ENCODE assay signal across 8 cellular contexts in genomic region chr5:81749186-81749561, GRCh38. TPM values are rescaled to one million over a fixed set of nuclear protein-coding genes. Genes with fewer than 3 reads are reported as not detected.
DNase-seq lines count a peak whose midpoint lies in the region; ATAC-seq, FAIRE-seq and TF ChIP-seq lines count a peak whose summit lies in the region.

No MANE protein-coding gene starts in this region.

- no peaks in the 10 kb centered on the region for H3K9me3 Mint-ChIP-seq in activated CD4-positive, alpha-beta T cell treated with anti-CD3 and anti-CD28 coated beads, Interleukin-2, amount 10 ng/mL, durations not matched to agents 7 days and 5 days
- H3K9me3 Mint-ChIP-seq in activated naive CD8-positive, alpha-beta T cell treated with anti-CD3 and anti-CD28 coated beads, Interleukin-2, amount 50 U/mL, for 24 hours, result no peaks in the 10 kb centered on the region

- WGBS in testis, 2 donors, result 3 to 7% methylated on average over 7 of the region's 7 CpGs

- H3K4me3 Mint-ChIP-seq in activated CD4-positive, alpha-beta T cell treated with anti-CD3 and anti-CD28 coated beads, Interleukin-2, amount 10 ng/mL, durations not matched to agents 7 days and 5 days, result peak overlapping the region; percentile 95
- H3K4me3 Mint-ChIP-seq in activated naive CD8-positive, alpha-beta T cell treated with anti-CD3 and anti-CD28 coated beads, Interleukin-2, amount 50 U/mL, for 24 hours, result peak overlapping the region; percentile 80

- H3K27me3 ChIP-seq in kidney epithelial cell (ENCODE audit: control insufficient read depth, insufficient read depth, low read length) (no peaks in the 10 kb centered on the region), testis (no peaks in the 10 kb centered on the region)

- TF ChIP-seq CTCF in kidney epithelial cell (IDR thresholded peaks at IDR 0.05; ENCODE audit: insufficient read depth, low read length, poor library complexity, severe bottlenecking) (no peak), testis (IDR thresholded peaks at IDR 0.05) (no peak), D721Med (IDR thresholded peaks at IDR 0.05; ENCODE audit: insufficient read depth, missing control alignments) (no peak)

- POLR2A ChIA-PET in activated CD4-positive, alpha-beta T cell treated with anti-CD3 and anti-CD28 coated beads, Interleukin-2, amount 10 ng/mL, durations not matched to agents 7 days and 5 days (lab: Charles Lee), result no interaction called here

- no peak for TF ChIP-seq POLR2A in testis (IDR thresholded peaks at IDR 0.05)

- intact Hi-C loops in testis (cut with DNase I; ENCODE audit: low total_unique reads), result no loop called here

- peak overlapping the region in 1 of 2 donors; percentile 98 for H3K27ac ChIP-seq in testis

- H3K4me1 Mint-ChIP-seq in activated CD4-positive, alpha-beta T cell treated with anti-CD3 and anti-CD28 coated beads, Interleukin-2, amount 10 ng/mL, durations not matched to agents 7 days and 5 days, result peaks cover 42% of the 10 kb centered on the region
- H3K4me1 Mint-ChIP-seq in activated naive CD8-positive, alpha-beta T cell treated with anti-CD3 and anti-CD28 coated beads, Interleukin-2, amount 50 U/mL, for 24 hours, result peaks cover 31% of the 10 kb centered on the region

- peaks cover 5% of the 10 kb centered on the region for H3K27me3 Mint-ChIP-seq in activated CD4-positive, alpha-beta T cell treated with anti-CD3 and anti-CD28 coated beads, Interleukin-2, amount 10 ng/mL, durations not matched to agents 7 days and 5 days
- no peaks in the 10 kb centered on the region for H3K27me3 Mint-ChIP-seq in activated naive CD8-positive, alpha-beta T cell treated with anti-CD3 and anti-CD28 coated beads, Interleukin-2, amount 50 U/mL, for 24 hours

- peak overlapping the region; percentile 90 for H3K4me3 ChIP-seq in kidney epithelial cell (ENCODE audit: low read depth, low read length)
- peak overlapping the region; percentile 83 to 85 for H3K4me3 ChIP-seq in testis

- peaks cover 7% of the 10 kb centered on the region for H3K4me1 ChIP-seq in testis

- H3K36me3 Mint-ChIP-seq in activated CD4-positive, alpha-beta T cell treated with anti-CD3 and anti-CD28 coated beads, Interleukin-2, amount 10 ng/mL, durations not matched to agents 7 days and 5 days (ENCODE audit: low read depth), result peaks cover 11% of the 10 kb centered on the region
- H3K36me3 Mint-ChIP-seq in activated naive CD8-positive, alpha-beta T cell treated with anti-CD3 and anti-CD28 coated beads, Interleukin-2, amount 50 U/mL, for 24 hours (ENCODE audit: low read depth), result no peaks in the 10 kb centered on the region

- ATAC-seq in activated naive CD8-positive, alpha-beta T cell treated with anti-CD3 and anti-CD28 coated beads, Interleukin-2, amount 50 U/mL, for 24 hours, result no peak
- no peak for ATAC-seq in HG03175 (IDR thresholded peaks at IDR 0.05; ENCODE audit: unreplicated experiment)

- FAIRE-seq in D721Med (lab: Jason Lieb, UNC), result no peak

- peak overlapping the region; percentile 96 for H3K27ac Mint-ChIP-seq in activated CD4-positive, alpha-beta T cell treated with anti-CD3 and anti-CD28 coated beads, Interleukin-2, amount 10 ng/mL, durations not matched to agents 7 days and 5 days
- H3K27ac Mint-ChIP-seq in activated naive CD8-positive, alpha-beta T cell treated with anti-CD3 and anti-CD28 coated beads, Interleukin-2, amount 50 U/mL, for 24 hours, result peak overlapping the region; percentile 63

- CTCF ChIA-PET in activated CD4-positive, alpha-beta T cell treated with anti-CD3 and anti-CD28 coated beads, Interleukin-2, amount 10 ng/mL, durations not matched to agents 7 days and 5 days (lab: Charles Lee), result interaction anchor here (0.6 to 0.9 kb wide), 2 partner anchors 9 to 238 kb away, joined by 3 to 5 read pairs; no protein-coding TSS in a partner anchor

- H3K36me3 ChIP-seq in kidney epithelial cell (ENCODE audit: control insufficient read depth, insufficient read depth, low read length) (no peaks in the 10 kb centered on the region), testis (ENCODE audit: low read depth, missing control alignments) (no peaks in the 10 kb centered on the region)

- no peaks in the 10 kb centered on the region for H3K9me3 ChIP-seq in testis

- peak; percentile 22 for DNase-seq in activated CD4-positive, alpha-beta T cell treated with anti-CD3 and anti-CD28 coated beads, Interleukin-2, amount 10 ng/mL, durations not matched to agents 7 days and 5 days
- DNase-seq in activated CD4-positive, alpha-beta T cell treated with anti-CD3 and anti-CD28 coated beads for 4 hours, result no peak
- DNase-seq in activated naive CD8-positive, alpha-beta T cell treated with anti-CD3 and anti-CD28 coated beads, Interleukin-2, amount 50 U/mL, for 24 hours, result peak; percentile 7
- no peak for DNase-seq in kidney epithelial cell (ENCODE audit: low read depth)
- DNase-seq in testis, result peak; percentile 23
- DNase-seq in D721Med (ENCODE audit: insufficient read length, low spot score), result no peak
- no peak for DNase-seq in NOMO-1 treated with dmso at 0.1 percent for 144 hours (lab: John Stamatoyannopoulos, UW; ENCODE audit: unreplicated experiment)

RNA-seq across cellular contexts. Expression of gene SSBP2, which starts 1.7 kb away (rescaled TPM):
- 10 to 100 TPM; 48.2 to 50.6 TPM for total RNA-seq in activated CD4-positive, alpha-beta T cell treated with anti-CD3 and anti-CD28 coated beads, Interleukin-2, amount 10 ng/mL, durations not matched to agents 7 days and 5 days
- total RNA-seq in kidney epithelial cell, result 5.3 and 11.0 TPM in 2 replicates
- 10 to 100 TPM; 17.5 to 22.7 TPM for total RNA-seq in testis
- 27.6 TPM for polyA plus RNA-seq in testis (ENCODE audit: insufficient read depth, low read depth, low replicate concordance)

Comparison
In these comparisons a context has a peak if more than half of its experiments do, and no peak if none do; other contexts are left out.
1. DNase-seq: peak in activated CD4-positive, alpha-beta T cell treated with anti-CD3 and anti-CD28 coated beads, Interleukin-2, amount 10 ng/mL, durations not matched to agents 7 days and 5 days (single experiment), activated naive CD8-positive, alpha-beta T cell treated with anti-CD3 and anti-CD28 coated beads, Interleukin-2, amount 50 U/mL, for 24 hours (single experiment) and testis (single experiment); none in activated CD4-positive, alpha-beta T cell treated with anti-CD3 and anti-CD28 coated beads for 4 hours (0 of 2), kidney epithelial cell (single experiment), D721Med (single experiment) and NOMO-1 treated with dmso at 0.1 percent for 144 hours (single experiment).